23 cellular contexts compared by ENCODE assay signal in genomic region chr10:29319205-29319781, GRCh38. TPM values are rescaled to one million over a fixed set of nuclear protein-coding genes. Genes with fewer than 3 reads are reported as not detected.
DNase-seq lines count a peak whose midpoint lies in the region; ATAC-seq and TF ChIP-seq lines count a peak whose summit lies in the region.
"Had no signal": no experiment of that assay in that cellular context is flagged by ENCODE, and none has a peak within 500 bp of the region (broad histone marks: within the 10 kb centered on the region; RNA-seq: fewer than 3 reads in every experiment).

No MANE protein-coding gene starts in this region.

- H3K27ac ChIP-seq in right lobe of liver: peak overlapping the region; percentile 70 to 92 (median 86)
- peak overlapping the region; percentile 28 for H3K27ac ChIP-seq in smooth muscle cell (ENCODE audit: low read depth)
- H3K27ac ChIP-seq: neutrophil had no signal

- no peaks in the 10 kb centered on the region for H3K79me2 ChIP-seq in smooth muscle cell (ENCODE audit: low read depth)

- peak overlapping the region; percentile 19 for H3K27ac Mint-ChIP-seq in chondrocyte (ENCODE audit: unreplicated experiment)
- H3K27ac Mint-ChIP-seq: activated naive CD4-positive, alpha-beta T cell treated with anti-CD3 and anti-CD28 coated beads, Interleukin-2, amount 10 ng/mL, durations not matched to agents 7 days and 5 days had no signal

- WGBS in right lobe of liver (ENCODE audit: insufficient coverage, low coverage, low lambda C conversion rate, missing lambda C conversion rate): 26% methylated on average over 12 of the region's 13 CpGs
- 88% methylated on average over 13 of the region's 13 CpGs for WGBS in smooth muscle cell (ENCODE audit: low lambda C conversion rate)

- H3K9me3 ChIP-seq in right lobe of liver (no peaks in the 10 kb centered on the region), smooth muscle cell (replicated peaks; ENCODE audit: low read depth) (no peaks in the 10 kb centered on the region)
- H3K9me3 ChIP-seq: gastroesophageal sphincter, MG63, mucosa of descending colon, neutrophil had no signal

- intact Hi-C loops in right lobe of liver (cut with DNase I): no loop called here

- H3K9me3 Mint-ChIP-seq in chondrocyte (ENCODE audit: low read depth): no peaks in the 10 kb centered on the region
- H3K9me3 Mint-ChIP-seq: activated naive CD4-positive, alpha-beta T cell treated with anti-CD3 and anti-CD28 coated beads, Interleukin-2, amount 10 ng/mL, durations not matched to agents 7 days and 5 days; activated T-cell treated with anti-CD3 and anti-CD28 coated beads, Interleukin-2, amount 50 U/mL, for 4 hours had no signal

- peaks cover 0 to 69% (median 32%) of the 10 kb centered on the region in 4 donors for H3K4me1 ChIP-seq in right lobe of liver
- peaks cover 6% of the 10 kb centered on the region for H3K4me1 ChIP-seq in smooth muscle cell (ENCODE audit: low read depth)

- peak; percentile 3 for DNase-seq in NCI-H510A treated with DMSO at 0.1 percent for 48 hours (lab: John Stamatoyannopoulos, UW)
- DNase-seq in NCI-H510A (lab: John Stamatoyannopoulos, UW): no peak
- DNase-seq in chondrocyte (ENCODE audit: low spot score): no peak
- DNase-seq in right lobe of liver: peak in 1 of 3 donors; percentile 62
- no peak for DNase-seq in smooth muscle cell (lab: John Stamatoyannopoulos, UW; ENCODE audit: unreplicated experiment)
- no peak for DNase-seq in NCI-H187 treated with DMSO at 0.1 percent for 48 hours (lab: John Stamatoyannopoulos, UW)
- no peak for DNase-seq in HT-29 (ENCODE audit: low spot score)
- DNase-seq: activated T-cell treated with anti-CD3 and anti-CD28 coated beads, Interleukin-2, amount 50 U/mL, for 4 hours; effector CD4-positive, alpha-beta T cell; erythroblast; NCI-H1694; NK-92 treated with Interleukin-12 subunit alpha and Interleukin-12 subunit beta, amount 100 ng/mL, for 24 hours had no signal

- H3K4me2 ChIP-seq in smooth muscle cell: peak overlapping the region; percentile 73

- H3K4me1 Mint-ChIP-seq in chondrocyte (ENCODE audit: low read depth): peaks cover 38% of the 10 kb centered on the region

- H2AFZ ChIP-seq in smooth muscle cell (ENCODE audit: low read depth): no peak overlapping the region

- no peaks in the 10 kb centered on the region for H3K27me3 ChIP-seq in right lobe of liver
- H3K27me3 ChIP-seq in smooth muscle cell (ENCODE audit: low read depth): no peaks in the 10 kb centered on the region
- H3K27me3 ChIP-seq: gastroesophageal sphincter, MG63 had no signal

- H4K20me1 ChIP-seq in smooth muscle cell (ENCODE audit: low read depth): no peaks in the 10 kb centered on the region

- H3K36me3 ChIP-seq in right lobe of liver: no peaks in the 10 kb centered on the region
- no peaks in the 10 kb centered on the region for H3K36me3 ChIP-seq in smooth muscle cell (ENCODE audit: low read depth)
- H3K36me3 ChIP-seq: gastroesophageal sphincter, MG63, neutrophil had no signal

- ATAC-seq in right lobe of liver (peak; percentile 17 to 26 (median 20)), HG03354 (IDR thresholded peaks at IDR 0.05; ENCODE audit: poor library complexity, severe bottlenecking, unreplicated experiment) (no peak)
- ATAC-seq: activated CD4-positive, CD25-positive, alpha-beta regulatory T cell treated with anti-CD3 and anti-CD28 coated beads, Interleukin-2, amount 50 U/mL, for 24 hours; gastroesophageal sphincter had no signal

- TF ChIP-seq POLR2A in right lobe of liver (IDR thresholded peaks at IDR 0.05): no peak

- no peaks in the 10 kb centered on the region for H3K36me3 Mint-ChIP-seq in chondrocyte (ENCODE audit: low read depth)
- H3K36me3 Mint-ChIP-seq: activated naive CD4-positive, alpha-beta T cell treated with anti-CD3 and anti-CD28 coated beads, Interleukin-2, amount 10 ng/mL, durations not matched to agents 7 days and 5 days had no signal

- TF ChIP-seq CTCF in chondrocyte (IDR thresholded peaks at IDR 0.05) (no peak), right lobe of liver (IDR thresholded peaks at IDR 0.05) (no peak), smooth muscle cell (IDR thresholded peaks at IDR 0.05; ENCODE audit: borderline replicate concordance, insufficient read depth, poor library complexity, severe bottlenecking) (no peak)

- H3F3A ChIP-seq in smooth muscle cell (ENCODE audit: low read depth): peaks cover 10% of the 10 kb centered on the region

- H3K9ac ChIP-seq in smooth muscle cell (ENCODE audit: low read depth): no peak overlapping the region

- H3K4me3 ChIP-seq in right lobe of liver: peak overlapping the region; percentile 12 to 48 (median 41)
- no peak overlapping the region for H3K4me3 ChIP-seq in smooth muscle cell
- H3K4me3 ChIP-seq: gastroesophageal sphincter, MG63, mucosa of descending colon had no signal

- peak overlapping the region; percentile 26 for H3K4me3 Mint-ChIP-seq in chondrocyte (ENCODE audit: unreplicated experiment)
- H3K4me3 Mint-ChIP-seq: activated naive CD4-positive, alpha-beta T cell treated with anti-CD3 and anti-CD28 coated beads, Interleukin-2, amount 10 ng/mL, durations not matched to agents 7 days and 5 days; activated T-cell treated with anti-CD3 and anti-CD28 coated beads, Interleukin-2, amount 50 U/mL, for 4 hours had no signal

- peaks cover 18% of the 10 kb centered on the region for H3K27me3 Mint-ChIP-seq in chondrocyte (ENCODE audit: low read depth)

RNA-seq across cellular contexts. Expression of gene LYZL1, which starts 30.4 kb away (rescaled TPM):
- total RNA-seq in chondrocyte (not detected in 3 replicates), right lobe of liver (not detected), smooth muscle cell (not detected in 2 replicates)
- polyA plus RNA-seq in smooth muscle cell: not detected in 2 replicates
- not detected in 2 replicates for total RNA-seq in HT-29 (2014; rRNA removed; shearing (Covaris generic))
- total RNA-seq: A673; activated T-cell treated with anti-CD3 and anti-CD28 coated beads, Interleukin-2, amount 50 U/mL, for 4 hours; cerebellum; gastroesophageal sphincter; mucosa of descending colon; temporal lobe had no signal
- polyA plus RNA-seq: BJ had no signal
